Comparison of ENCODE assay signal across 8 cellular contexts in the genomic region with DNA sequence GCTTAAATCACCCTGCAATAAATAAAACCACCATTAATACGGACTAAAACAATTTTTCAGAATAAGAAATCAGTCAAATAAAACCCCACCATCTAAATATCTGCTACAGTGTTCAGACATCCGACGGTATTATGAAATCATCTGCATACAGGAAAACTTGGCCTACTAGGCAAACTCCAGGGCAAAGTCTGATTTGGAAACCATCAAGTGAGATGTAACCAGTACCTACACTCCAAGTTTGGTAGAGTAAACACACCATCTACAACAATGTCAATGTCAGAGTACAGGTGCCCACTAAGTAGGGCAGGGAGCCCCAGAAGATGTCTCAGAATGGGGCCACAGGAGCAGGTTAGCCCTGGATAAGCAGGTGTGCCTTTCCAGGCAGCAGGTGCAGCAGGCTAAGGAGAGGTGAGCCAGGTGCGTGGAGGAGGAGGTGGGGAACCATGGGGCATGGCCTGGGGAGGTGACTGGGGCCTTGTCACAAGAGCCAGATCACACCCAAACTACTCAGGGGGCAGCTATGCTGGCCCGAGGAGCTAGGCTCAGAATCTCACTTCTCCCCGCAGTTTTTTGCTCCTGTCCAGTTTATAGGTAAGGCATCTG. TPM values are rescaled to one million over a fixed set of nuclear protein-coding genes. Genes with fewer than 3 reads are reported as not detected.
A peak's percentile ranks its signal among the peaks of the same experiment; 100 is the strongest.
DNase-seq lines count a peak whose midpoint lies in the region; ATAC-seq, FAIRE-seq and TF ChIP-seq lines count a peak whose summit lies in the region.
"Had no signal": no experiment of that assay in that cellular context is flagged by ENCODE, and none has a peak within 500 bp of the region (broad histone marks: within the 10 kb centered on the region; RNA-seq: fewer than 3 reads in every experiment).

No MANE protein-coding gene starts in this region.

- WGBS in stomach, 5 donors, result 50 to 64% (median 53%) methylated on average over 6 of the region's 6 CpGs
- WGBS in pancreas, 2 donors, result 66 to 73% methylated on average over 6 of the region's 6 CpGs

- no peak for TF ChIP-seq EP300 in stomach (IDR thresholded peaks at IDR 0.05)

- peak overlapping the region; percentile 93 for H3K27ac Mint-ChIP-seq in HFFc6

- peaks cover 6% of the 10 kb centered on the region; the same call in 1 of the 2 replicates for H3K27me3 Mint-ChIP-seq in HFFc6 (ENCODE audit: insufficient read depth)

- H3K4me3 ChIP-seq in Peyer's patch (no peak overlapping the region), left lung (no peak overlapping the region), stomach (no peak overlapping the region), pancreas (no peak overlapping the region)
- H3K4me3 ChIP-seq: adrenal gland had no signal

- TF ChIP-seq CTCF in HFFc6 (IDR thresholded peaks at IDR 0.05) (no peak), Peyer's patch (IDR thresholded peaks at IDR 0.05) (no peak), left lung (IDR thresholded peaks at IDR 0.05) (no peak), stomach (IDR thresholded peaks at IDR 0.05) (no peak), pancreas (IDR thresholded peaks at IDR 0.05) (no peak)

- no peak for TF ChIP-seq POLR2A in Peyer's patch (IDR thresholded peaks at IDR 0.05)
- no peak for TF ChIP-seq POLR2A in stomach (IDR thresholded peaks at IDR 0.05)

- H3K36me3 ChIP-seq in Peyer's patch (no peaks in the 10 kb centered on the region), left lung (peaks cover 0 to 7% of the 10 kb centered on the region in 2 donors), stomach (peaks cover 0 to 4% (median 0%) of the 10 kb centered on the region in 4 donors), pancreas (no peaks in the 10 kb centered on the region)
- H3K36me3 ChIP-seq: adrenal gland had no signal

- intact Hi-C loops in left lung (cut with DNase I) (no loop called here), stomach (cut with DNase I; ENCODE audit: low total_unique reads) (no loop called here), pancreas (cut with DNase I) (no loop called here)

- peaks cover 98% of the 10 kb centered on the region for H3K4me1 Mint-ChIP-seq in HFFc6 (ENCODE audit: low read depth)

- H3K27ac ChIP-seq in Peyer's patch (peak overlapping the region; percentile 58 to 86 (median 72)), left lung (peak overlapping the region; percentile 61 to 74), stomach (peak overlapping the region; percentile 68 to 90 (median 84)), pancreas (no peak overlapping the region)

- H3K36me3 Mint-ChIP-seq in HFFc6 (ENCODE audit: low read depth), result no peaks in the 10 kb centered on the region

- no peak for DNase-seq in HFFc6
- peak in 1 of 3 donors; percentile 67 for DNase-seq in Peyer's patch
- DNase-seq in left lung, result no peak
- DNase-seq in stomach, result no peak
- no peak for DNase-seq in NCI-H2029 treated with DMSO at 0.1 percent for 48 hours (lab: John Stamatoyannopoulos, UW)
- no peak for DNase-seq in pancreas
- DNase-seq: adrenal gland had no signal

- no peaks in the 10 kb centered on the region for H3K9me3 Mint-ChIP-seq in HFFc6

- no peak for FAIRE-seq in pancreas (lab: Jason Lieb, UNC)

- ATAC-seq in left lung (peak; percentile 4), GM18909 (IDR thresholded peaks at IDR 0.05; ENCODE audit: poor library complexity, unreplicated experiment) (no peak), pancreas (no peak)

- H3K9me3 ChIP-seq in Peyer's patch (no peaks in the 10 kb centered on the region), left lung (no peaks in the 10 kb centered on the region), stomach (no peaks in the 10 kb centered on the region), pancreas (no peaks in the 10 kb centered on the region)
- H3K9me3 ChIP-seq: adrenal gland had no signal

- H3K4me1 ChIP-seq in Peyer's patch (peaks cover 0 to 64% (median 17%) of the 10 kb centered on the region in 4 donors), left lung (peaks cover 45 to 91% of the 10 kb centered on the region in 2 donors), stomach (peaks cover 70 to 100% (median 85%) of the 10 kb centered on the region in 4 donors), pancreas (peaks cover 8 to 37% (median 8%) of the 10 kb centered on the region in 3 donors)

- H3K27me3 ChIP-seq in Peyer's patch (no peaks in the 10 kb centered on the region), left lung (no peaks in the 10 kb centered on the region), stomach (no peaks in the 10 kb centered on the region), pancreas (no peaks in the 10 kb centered on the region)
- H3K27me3 ChIP-seq: adrenal gland had no signal

- H3K4me3 Mint-ChIP-seq in HFFc6, result no peak overlapping the region

RNA-seq across cellular contexts. Expression of gene CAPZB, which starts 59.6 kb away (rescaled TPM):
- 100 to 1,000 TPM; 565 to 646 (median 603) TPM for total RNA-seq in HFFc6 (2021; fragmentation: NEBNext Ultra II Directional; extraction: Animal tissue kit (Norgen Biotek cat#: 25700))
- total RNA-seq in Peyer's patch (100 to 1,000 TPM; 107 to 210 (median 119) TPM), left lung (100 to 1,000 TPM; 293 to 327 TPM), stomach (100 to 1,000 TPM in 3 of 5 donors, 10 to 100 TPM in 2; 84.9 to 246 (median 112) TPM), pancreas (100 to 1,000 TPM in 2 of 6 donors, 10 to 100 TPM in 4; 43.2 to 124 (median 69.3) TPM)
- polyA plus RNA-seq in stomach (100 to 1,000 TPM; 188 to 345 (median 256) TPM), pancreas (100 to 1,000 TPM in 1 of 2 donors, 10 to 100 TPM in 1; 71.8 to 116 TPM)

Comparison
In these comparisons a context has a peak if more than half of its experiments do, and no peak if none do; other contexts are left out.
1. H3K27ac ChIP-seq: peak in Peyer's patch (4 of 4), left lung (2 of 2) and stomach (5 of 5); none in pancreas (0 of 4).